ENCODE assay signal across 14 cellular contexts in genomic region chrY:10092342-10092741, GRCh38.
"Had no signal": no experiment of that assay in that cellular context is flagged by ENCODE, and none has a peak within 500 bp of the region (broad histone marks: within the 10 kb centered on the region; RNA-seq: fewer than 3 reads in every experiment).

No MANE protein-coding gene starts in this region.

- H3K27me3 ChIP-seq: tibial nerve had no signal

- H3K27ac Mint-ChIP-seq: naive B cell; nephron; stimulated activated effector memory CD8-positive, alpha-beta T cell treated with anti-CD3 and anti-CD28 coated beads, Interleukin-12 subunit alpha, Interleukin-12 subunit beta, amount 100 ng/mL, for 72 hours; stimulated activated naive CD8-positive, alpha-beta T cell treated with anti-CD3 and anti-CD28 coated beads, Interleukin-15, Interleukin-2, amounts not matched to agents 100 ng/mL and 50 ng/mL, for 24 hours had no signal

- H3K9me3 Mint-ChIP-seq: nephron had no signal

- DNase-seq: caudate nucleus; effector CD8-positive, alpha-beta T cell; left colon; left ventricle myocardium superior; mesendoderm; naive B cell; stimulated activated CD4-positive, alpha-beta T cell treated with anti-CD3 and anti-CD28 coated beads, Interleukin-4, amount 100 ng/mL, for 1 hour; stimulated activated CD8-positive, alpha-beta memory T cell treated with anti-CD3 and anti-CD28 coated beads, Interleukin-4, amount 100 ng/mL, for 48 hours had no signal

- H3K27me3 Mint-ChIP-seq: naive B cell; stimulated activated naive CD8-positive, alpha-beta T cell treated with anti-CD3 and anti-CD28 coated beads, Interleukin-15, Interleukin-2, amounts not matched to agents 100 ng/mL and 50 ng/mL, for 24 hours had no signal

- H3K36me3 Mint-ChIP-seq: naive B cell; stimulated activated effector memory CD8-positive, alpha-beta T cell treated with anti-CD3 and anti-CD28 coated beads, Interleukin-12 subunit alpha, Interleukin-12 subunit beta, amount 100 ng/mL, for 72 hours had no signal

- H3K27ac ChIP-seq: coronary artery, tibial nerve had no signal

- ATAC-seq: left colon; left ventricle myocardium superior; stimulated activated effector memory CD8-positive, alpha-beta T cell treated with anti-CD3 and anti-CD28 coated beads, Interleukin-12 subunit alpha, Interleukin-12 subunit beta, amount 100 ng/mL, for 72 hours had no signal

- H3K4me1 Mint-ChIP-seq: naive B cell; nephron; stimulated activated effector memory CD8-positive, alpha-beta T cell treated with anti-CD3 and anti-CD28 coated beads, Interleukin-12 subunit alpha, Interleukin-12 subunit beta, amount 100 ng/mL, for 72 hours had no signal

- H3K4me3 Mint-ChIP-seq: naive B cell; nephron; stimulated activated effector memory CD8-positive, alpha-beta T cell treated with anti-CD3 and anti-CD28 coated beads, Interleukin-12 subunit alpha, Interleukin-12 subunit beta, amount 100 ng/mL, for 72 hours; stimulated activated naive CD8-positive, alpha-beta T cell treated with anti-CD3 and anti-CD28 coated beads, Interleukin-15, Interleukin-2, amounts not matched to agents 100 ng/mL and 50 ng/mL, for 24 hours had no signal

- H3K4me3 ChIP-seq: coronary artery, smooth muscle cell, tibial nerve had no signal

- H3K4me1 ChIP-seq: tibial nerve had no signal

- H3K36me3 ChIP-seq: tibial nerve had no signal
